In genomic region chr5:60196382-60197113, GRCh38 we compare ENCODE assay signal across 11 cellular contexts.
A peak's percentile ranks its signal among the peaks of the same experiment; 100 is the strongest.
DNase-seq lines count a peak whose midpoint lies in the region; ATAC-seq, FAIRE-seq and TF ChIP-seq lines count a peak whose summit lies in the region.
"Had no signal": no experiment of that assay in that cellular context is flagged by ENCODE, and none has a peak within 500 bp of the region (broad histone marks: within the 10 kb centered on the region; RNA-seq: fewer than 3 reads in every experiment).

No MANE protein-coding gene starts in this region.

- H2BK20ac ChIP-seq in H1 (ENCODE audit: low read length) = no peak overlapping the region

- 89% methylated on average over 2 of the region's 2 CpGs; no CpG with 5 or more reads in 1 of the 2 experiments for whole genome bisulfite sequencing in H1 (ENCODE audit: extremely low coverage in 1 of 2, insufficient coverage in 1 of 2, insufficient read length in 1 of 2, insufficient replicate concordance in 2 of 2, low coverage in 1 of 2, low lambda C conversion rate in 2 of 2, missing lambda C conversion rate in 1 of 2), 2 experiments

- H3K4me2 ChIP-seq in H1 (ENCODE audit: insufficient read depth in 1 of 2, low read depth in 2 of 2, low read length in 2 of 2) = no peak overlapping the region
- H3K4me2 ChIP-seq in osteoblast (ENCODE audit: insufficient read depth, low read length) = peak overlapping the region; percentile 43
- no peak overlapping the region for H3K4me2 ChIP-seq in MM.1S (ENCODE audit: low read depth, low read length)

- TF ChIP-seq RAD21 in H1 (IDR thresholded peaks at IDR 0.05 in 1 of 2, conservative IDR thresholded peaks at IDR 0.05 in 1 of 2; ENCODE audit: low read depth in 2 of 2, low read length in 2 of 2) = no peak

- H3K36me3 Mint-ChIP-seq in Calu3 (ENCODE audit: insufficient read depth, unreplicated experiment) = no peaks in the 10 kb centered on the region

- no peaks in the 10 kb centered on the region for H3K79me1 ChIP-seq in H1 (ENCODE audit: low read depth, low read length)

- H3F3A ChIP-seq in MM.1S (ENCODE audit: insufficient read depth, low read length) = no peaks in the 10 kb centered on the region

- DNase-seq in Calu3 = peak; percentile 58
- DNase-seq in NCI-H446 treated with DMSO at 0.1 percent for 48 hours (lab: John Stamatoyannopoulos, UW) = peak; percentile 85
- no peak for DNase-seq in H1 (ENCODE audit: low read depth in 1 of 2, low spot score in 2 of 2)
- DNase-seq in osteoblast (ENCODE audit: insufficient read length, low spot score, missing footprints) = peak; percentile 83
- no peak for DNase-seq in SK-N-DZ (ENCODE audit: low spot score)
- no peak for DNase-seq in MM.1S
- DNase-seq: activated CD4-positive, alpha-beta T cell treated with anti-CD3 and anti-CD28 coated beads for 1 hour; NCI-H146 had no signal

- H3K27me3 ChIP-seq in H1 (replicated peaks in 1 of 4; ENCODE audit: control insufficient read depth in 3 of 4, extremely low read depth in 1 of 4, insufficient read depth in 3 of 4, low read length in 3 of 4) = no peaks in the 10 kb centered on the region
- H3K27me3 ChIP-seq in osteoblast (ENCODE audit: insufficient read depth, low read length) = no peaks in the 10 kb centered on the region
- no peaks in the 10 kb centered on the region for H3K27me3 ChIP-seq in MM.1S (replicated peaks; ENCODE audit: insufficient read depth, low read length)

- ATAC-seq in HG03108 (IDR thresholded peaks at IDR 0.05; ENCODE audit: unreplicated experiment) = no peak
- ATAC-seq in HG03565 (IDR thresholded peaks at IDR 0.05; ENCODE audit: unreplicated experiment) = no peak

- no peak overlapping the region for H3K4me3 Mint-ChIP-seq in Calu3 (ENCODE audit: low read depth, unreplicated experiment)

- H3K36me3 ChIP-seq in H1 (ENCODE audit: control insufficient read depth in 2 of 4, insufficient read depth in 4 of 4, low read length in 3 of 4) (no peaks in the 10 kb centered on the region), osteoblast (ENCODE audit: insufficient read depth, low read length) (no peaks in the 10 kb centered on the region), MM.1S (replicated peaks; ENCODE audit: insufficient read depth, low read length) (no peaks in the 10 kb centered on the region)

- H3K9me3 ChIP-seq in H1 (ENCODE audit: insufficient read depth in 2 of 2, low read depth in 1 of 2, low read length in 1 of 2) (no peaks in the 10 kb centered on the region), osteoblast (ENCODE audit: low read depth, low read length) (no peaks in the 10 kb centered on the region), MM.1S (replicated peaks; ENCODE audit: insufficient read depth, low read length) (no peaks in the 10 kb centered on the region)

- BruUV-seq in Calu3 (replicated peaks; lab: Mats Ljungman, UMichigan) = no TSS peak

- FAIRE-seq in H1 (lab: Jason Lieb, UNC) = no peak
- FAIRE-seq: endometrium had no signal

- H2BK120ac ChIP-seq in H1 (replicated peaks; ENCODE audit: low read depth, low read length) = no peak overlapping the region

- TF ChIP-seq CTCF in Calu3 (IDR thresholded peaks at IDR 0.05; ENCODE audit: unreplicated experiment) (no peak), H1 (IDR thresholded peaks at IDR 0.05; ENCODE audit: control extremely low read depth in 1 of 3, insufficient read depth in 1 of 3, low read depth in 1 of 3, low read length in 3 of 3) (no peak), osteoblast (IDR thresholded peaks at IDR 0.05; ENCODE audit: extremely low read depth, low read depth, low read length) (no peak), MM.1S (IDR thresholded peaks at IDR 0.05; ENCODE audit: low read length) (no peak)

- H3K9ac ChIP-seq in H1 (replicated peaks in 1 of 4; ENCODE audit: extremely low read depth in 1 of 4, low read depth in 3 of 4, low read length in 3 of 4) = no peak overlapping the region
- no peak overlapping the region for H3K9ac ChIP-seq in MM.1S (ENCODE audit: low read length)

- no peak overlapping the region for H3K14ac ChIP-seq in H1 (ENCODE audit: insufficient read length)

- H4K20me1 ChIP-seq in H1 (replicated peaks in 1 of 2; ENCODE audit: control insufficient read depth in 1 of 2, insufficient read depth in 2 of 2, low read length in 2 of 2) (no peaks in the 10 kb centered on the region), osteoblast (ENCODE audit: insufficient read depth, low read length) (no peaks in the 10 kb centered on the region), MM.1S (ENCODE audit: insufficient read depth, low read length) (no peaks in the 10 kb centered on the region)

- H2AFZ ChIP-seq in H1 (ENCODE audit: low read length) (no peak overlapping the region), osteoblast (ENCODE audit: low read length) (peak overlapping the region; percentile 59), MM.1S (ENCODE audit: low read length) (no peak overlapping the region)

- H3K18ac ChIP-seq in H1 (ENCODE audit: extremely low read depth, low read length) = no peak overlapping the region

- no peak overlapping the region for H4K5ac ChIP-seq in H1 (ENCODE audit: insufficient read length, low read depth, low read length)

- H3K4me1 ChIP-seq in H1 (replicated peaks in 1 of 4; ENCODE audit: control insufficient read depth in 3 of 4, insufficient read depth in 4 of 4, low read length in 3 of 4) = no peaks in the 10 kb centered on the region
- H3K4me1 ChIP-seq in osteoblast (ENCODE audit: insufficient read depth, low read length) = peaks cover 6% of the 10 kb centered on the region
- H3K4me1 ChIP-seq in MM.1S (ENCODE audit: low read length) = no peaks in the 10 kb centered on the region

- H3K23ac ChIP-seq in H1 (ENCODE audit: insufficient read length) = no peak overlapping the region

- TF ChIP-seq POLR2A in H1 (IDR thresholded peaks at IDR 0.05; ENCODE audit: control extremely low read depth in 1 of 2, low read depth in 2 of 2, low read length in 2 of 2) = no peak

- no peak for TF ChIP-seq EP300 in H1 (IDR thresholded peaks at IDR 0.05; ENCODE audit: borderline replicate concordance in 1 of 2, low read depth in 2 of 2, low read length in 2 of 2)

- no peak overlapping the region for H2BK12ac ChIP-seq in H1 (ENCODE audit: low read depth, low read length)

- no peaks in the 10 kb centered on the region for H3K27me3 Mint-ChIP-seq in Calu3 (ENCODE audit: unreplicated experiment)

- no peak overlapping the region for H2BK5ac ChIP-seq in H1 (ENCODE audit: low read depth, low read length)

- H3K79me2 ChIP-seq in H1 (ENCODE audit: control insufficient read depth in 1 of 2, insufficient read depth in 2 of 2, low read length in 2 of 2) (no peaks in the 10 kb centered on the region), osteoblast (ENCODE audit: insufficient read depth, low read length) (no peaks in the 10 kb centered on the region), MM.1S (ENCODE audit: low read length) (no peaks in the 10 kb centered on the region)

- no peak overlapping the region for H2AK5ac ChIP-seq in H1 (ENCODE audit: low read depth, low read length)

- POLR2A ChIA-PET in H1 (lab: Charles Lee; ENCODE audit: partially characterized antibody) = no interaction called here

- no peak overlapping the region for H3K4me3 ChIP-seq in H1 (ENCODE audit: extremely low read depth in 1 of 4, insufficient read depth in 2 of 4, low read depth in 3 of 4, low read length in 4 of 4)
- H3K4me3 ChIP-seq in osteoblast (ENCODE audit: insufficient read depth, low read length) = no peak overlapping the region
- H3K4me3 ChIP-seq in MM.1S (ENCODE audit: low read length) = no peak overlapping the region

- H3K23me2 ChIP-seq in H1 (ENCODE audit: low read depth, low read length) = no peaks in the 10 kb centered on the region; the same call in 1 of the 2 replicates

- CTCF ChIA-PET in Calu3 (lab: Charles Lee) (no interaction called here), H1 (lab: Charles Lee; ENCODE audit: partially characterized antibody) (interaction anchor here (0.7 to 1.5 kb wide), 2 partner anchors 91 to 94 kb away, joined by 3 to 4 read pairs; no protein-coding TSS in a partner anchor)

- intact Hi-C loops in Calu3 (cut with micrococcal nuclease; ENCODE audit: unreplicated experiment) = no loop called here

- H4K8ac ChIP-seq in H1 (ENCODE audit: extremely low read depth, insufficient read depth, low read length) = peak overlapping the region; percentile 65; the same call in 1 of the 2 replicates

- H3K27ac Mint-ChIP-seq in Calu3 (ENCODE audit: unreplicated experiment) = peak overlapping the region; percentile 60

- H2BK15ac ChIP-seq in H1 (ENCODE audit: low read length) = no peak overlapping the region

- no peaks in the 10 kb centered on the region for H3K9me2 ChIP-seq in MM.1S (replicated peaks; ENCODE audit: insufficient read depth, low read length)

- H3K4ac ChIP-seq in H1 (replicated peaks; ENCODE audit: insufficient read length, low read depth, low read length) = no peak overlapping the region

- no peak overlapping the region for H4K91ac ChIP-seq in H1 (replicated peaks; ENCODE audit: insufficient read length, low read length)

- H3K27ac ChIP-seq in H1 (ENCODE audit: low read depth, low read length) = no peak overlapping the region
- H3K27ac ChIP-seq in osteoblast (ENCODE audit: low read depth, low read length) = peak overlapping the region; percentile 33
- no peak overlapping the region for H3K27ac ChIP-seq in MM.1S (ENCODE audit: low read length)

- H3K9me3 Mint-ChIP-seq in Calu3 (ENCODE audit: low read depth, unreplicated experiment) = no peaks in the 10 kb centered on the region

- H3K4me1 Mint-ChIP-seq in Calu3 (ENCODE audit: low read depth, unreplicated experiment) = peaks cover 8% of the 10 kb centered on the region

- no peak overlapping the region for H3K56ac ChIP-seq in H1 (replicated peaks; ENCODE audit: insufficient read length, low read depth, low read length)

TF ChIP-seq in H1, 55 proteins besides CTCF, POLR2A, EP300 and RAD21 (continues in another document):
- TF ChIP-seq PHF8 (conservative IDR thresholded peaks at IDR 0.05; ENCODE audit: low read depth, low read length) (no peak), TAF7 (optimal IDR thresholded peaks at IDR 0.05; ENCODE audit: borderline replicate concordance, low read depth, low read length) (no peak), SIN3A (conservative IDR thresholded peaks at IDR 0.05 in 1 of 2, IDR thresholded peaks at IDR 0.05 in 1 of 2; ENCODE audit: low read depth in 1 of 2, low read length in 2 of 2) (no peak), TEAD4 (IDR thresholded peaks at IDR 0.05; ENCODE audit: low read depth, low read length) (no peak), RNF2 (IDR thresholded peaks at IDR 0.05; ENCODE audit: borderline replicate concordance, low read depth, low read length, missing control alignments, poor library complexity, severe bottlenecking) (no peak), SIX5 (IDR thresholded peaks at IDR 0.05; ENCODE audit: low read depth, low read length) (no peak), TBP (IDR thresholded peaks at IDR 0.05; ENCODE audit: low read depth, low read length) (no peak)

Comparison
In these comparisons a context has a peak if more than half of its experiments do, and no peak if none do; other contexts are left out.
1. DNase-seq: peak in Calu3 (single experiment), NCI-H446 treated with DMSO at 0.1 percent for 48 hours (single experiment) and osteoblast (single experiment); none in H1 (0 of 2), SK-N-DZ (single experiment) and MM.1S (single experiment).